ENCODE assay signal across 18 cellular contexts in the genomic region with DNA sequence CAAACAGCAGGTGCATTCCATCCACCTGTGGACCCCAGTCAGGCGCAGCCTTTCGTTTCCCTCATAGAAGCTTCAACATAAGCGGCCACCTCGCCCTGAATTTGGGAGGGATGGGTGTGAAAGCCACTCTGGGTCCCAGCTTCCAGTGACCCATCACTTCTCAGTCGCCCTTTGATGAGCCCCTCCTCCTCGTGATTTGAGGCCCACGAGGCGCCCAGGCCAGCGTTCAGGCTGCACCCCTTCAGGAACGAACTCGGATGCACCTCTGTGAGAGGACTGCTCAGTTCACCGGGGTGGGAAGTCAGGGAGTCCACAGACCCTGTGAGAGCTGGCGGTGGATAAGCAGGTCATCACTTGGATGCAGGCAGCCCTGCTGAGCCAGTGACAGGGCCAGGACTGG.
DNase-seq lines count a peak whose midpoint lies in the region; ATAC-seq, FAIRE-seq and TF ChIP-seq lines count a peak whose summit lies in the region.
"Had no signal": no experiment of that assay in that cellular context is flagged by ENCODE, and none has a peak within 500 bp of the region (broad histone marks: within the 10 kb centered on the region; RNA-seq: fewer than 3 reads in every experiment).

No MANE protein-coding gene starts in this region.

- H3K27ac ChIP-seq in left ventricle myocardium inferior (replicated peaks) (no peak overlapping the region), heart right ventricle (no peak overlapping the region), kidney (ENCODE audit: low read depth in 2 of 2, low read length in 2 of 2) (no peak overlapping the region), aorta (ENCODE audit: low read depth in 1 of 2, low read length in 2 of 2) (no peak overlapping the region)
- H3K27ac ChIP-seq: GM23248 had no signal

- H3K36me3 ChIP-seq in left ventricle myocardium inferior (no peaks in the 10 kb centered on the region), heart right ventricle (no peaks in the 10 kb centered on the region), kidney (ENCODE audit: control insufficient read depth in 1 of 2, insufficient read depth in 2 of 2, low read length in 2 of 2) (no peaks in the 10 kb centered on the region), aorta (ENCODE audit: control insufficient read depth in 1 of 2, insufficient read depth in 2 of 2, low read length in 1 of 2) (no peaks in the 10 kb centered on the region)

- TF ChIP-seq CTCF in left ventricle myocardium inferior (IDR thresholded peaks at IDR 0.05; ENCODE audit: borderline replicate concordance) (no peak), heart right ventricle (IDR thresholded peaks at IDR 0.05) (no peak), kidney (IDR thresholded peaks at IDR 0.05; ENCODE audit: borderline replicate concordance, extremely low read depth, insufficient read depth) (no peak)

- no peak for FAIRE-seq in kidney (lab: Jason Lieb, UNC)
- FAIRE-seq: A204.1, GM12878, GM18507, HepG2, HTR-8/SVneo had no signal

- WGBS in heart right ventricle, 2 donors = 82 to 83% methylated on average over 13 of the region's 13 CpGs
- 90 to 91% methylated on average over 13 of the region's 13 CpGs for WGBS in aorta, 2 donors

- H3K4me1 ChIP-seq in left ventricle myocardium inferior = no peaks in the 10 kb centered on the region
- no peaks in the 10 kb centered on the region for H3K4me1 ChIP-seq in heart right ventricle
- no peaks in the 10 kb centered on the region for H3K4me1 ChIP-seq in kidney (ENCODE audit: control insufficient read depth in 1 of 2, insufficient read depth in 1 of 2, low read depth in 1 of 2, low read length in 2 of 2)
- no peaks in the 10 kb centered on the region for H3K4me1 ChIP-seq in aorta (ENCODE audit: control insufficient read depth in 1 of 2, insufficient read depth in 2 of 2, low read length in 2 of 2)

- intact Hi-C loops in left ventricle myocardium inferior (cut with micrococcal nuclease) (no loop called here), heart right ventricle (cut with DNase I) (no loop called here), kidney (cut with DNase I) (no loop called here), posterior vena cava (cut with DNase I) (no loop called here), aorta (cut with DNase I) (no loop called here)

- no peak overlapping the region for H3K4me3 ChIP-seq in left ventricle myocardium inferior
- H3K4me3 ChIP-seq in heart right ventricle = no peak overlapping the region
- H3K4me3 ChIP-seq in kidney (ENCODE audit: low read length in 2 of 2) = no peak overlapping the region
- H3K4me3 ChIP-seq in aorta (ENCODE audit: low read length in 2 of 2) = no peak overlapping the region
- H3K4me3 ChIP-seq: GM12878, GM23248 had no signal

- ATAC-seq in heart right ventricle (no peak), aorta (ENCODE audit: low FRiP score) (no peak), GM19452 (IDR thresholded peaks at IDR 0.05; ENCODE audit: unreplicated experiment) (no peak)
- ATAC-seq: GM12878, HepG2 had no signal

- H3K9me3 ChIP-seq in left ventricle myocardium inferior (replicated peaks) (no peaks in the 10 kb centered on the region), heart right ventricle (no peaks in the 10 kb centered on the region), kidney (ENCODE audit: control insufficient read depth in 1 of 2, low read length in 2 of 2) (no peaks in the 10 kb centered on the region), aorta (ENCODE audit: control insufficient read depth, low read length) (no peaks in the 10 kb centered on the region)

- DNase-seq in left ventricle myocardium inferior (peak; percentile 4), heart right ventricle (no peak), kidney (peak; percentile 51), posterior vena cava (ENCODE audit: low spot score) (peak; percentile 53), aorta (peak; percentile 34 to 51), activated T-cell treated with anti-CD3 and anti-CD28 coated beads for 4 hours (no peak), HCEC 1CT (no peak)
- DNase-seq: C1 segment of cervical spinal cord; CD4-positive, alpha-beta memory T cell; DMS79; GM23248; H9 had no signal

- H3K9ac ChIP-seq in kidney (ENCODE audit: low read length in 2 of 2) = no peak overlapping the region
- H3K9ac ChIP-seq: GM23248 had no signal

- peaks cover 50% of the 10 kb centered on the region for H3K27me3 ChIP-seq in left ventricle myocardium inferior (ENCODE audit: low read depth)
- H3K27me3 ChIP-seq in heart right ventricle = peaks cover 0 to 14% (median 0%) of the 10 kb centered on the region in 7 donors
- H3K27me3 ChIP-seq in aorta (ENCODE audit: control insufficient read depth in 1 of 2, insufficient read depth in 2 of 2, low read length in 1 of 2) = no peaks in the 10 kb centered on the region

Comparison
In these comparisons a context has a peak if more than half of its experiments do, and no peak if none do; other contexts are left out.
1. DNase-seq: peak in left ventricle myocardium inferior (single experiment), kidney (single experiment), posterior vena cava (single experiment) and aorta (2 of 2); none in heart right ventricle (0 of 2), activated T-cell treated with anti-CD3 and anti-CD28 coated beads for 4 hours (single experiment) and HCEC 1CT (single experiment).